In the genomic region with DNA sequence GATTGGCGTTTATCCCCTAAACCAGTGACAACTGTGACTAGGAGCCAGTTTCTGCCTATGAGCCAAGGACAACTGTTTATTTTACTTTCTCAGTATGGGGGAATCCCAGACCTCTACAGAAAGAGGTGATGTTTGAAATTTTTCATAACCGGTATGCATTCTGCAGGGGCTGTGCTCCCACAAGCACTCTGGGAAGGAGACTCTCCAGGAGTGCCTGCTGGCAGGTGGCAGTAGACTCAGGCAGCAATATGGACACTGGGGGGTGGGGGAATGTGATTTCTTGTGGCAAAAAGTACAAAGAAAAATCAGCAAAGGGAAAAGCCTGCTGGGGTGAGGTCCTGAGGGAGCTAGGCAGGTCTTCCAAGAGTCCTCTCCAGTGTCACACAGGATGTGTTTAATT, we compare ENCODE assay signal across 1 cellular context.
TF ChIP-seq lines count a peak whose summit lies in the region.

No MANE protein-coding gene starts in this region.

TF ChIP-seq in IMR-90, 13 proteins besides CTCF, POLR2A, EP300 and RAD21:
- TF ChIP-seq USF2 (IDR thresholded peaks at IDR 0.05; ENCODE audit: low read depth, low read length) (no peak), RFX5 (IDR thresholded peaks at IDR 0.05; ENCODE audit: low read depth, low read length) (no peak), MXI1 (IDR thresholded peaks at IDR 0.05; ENCODE audit: borderline replicate concordance, low read depth, low read length) (no peak), BHLHE40 (IDR thresholded peaks at IDR 0.05; ENCODE audit: low read depth, low read length) (no peak), FOS (IDR thresholded peaks at IDR 0.05; ENCODE audit: low read depth, low read length) (no peak), RCOR1 (IDR thresholded peaks at IDR 0.05; ENCODE audit: insufficient replicate concordance, low read length) (no peak), SMC3 (IDR thresholded peaks at IDR 0.05; ENCODE audit: low read depth, low read length) (no peak), MAZ (IDR thresholded peaks at IDR 0.05; ENCODE audit: borderline replicate concordance, low read depth, low read length) (no peak), NFE2L2 (IDR thresholded peaks at IDR 0.05; ENCODE audit: low read depth, low read length) (no peak), CEBPB (IDR thresholded peaks at IDR 0.05; ENCODE audit: low read depth, low read length) (no peak), CHD1 (IDR thresholded peaks at IDR 0.05; ENCODE audit: low read depth, low read length) (no peak), MAFK (IDR thresholded peaks at IDR 0.05; ENCODE audit: low read depth, low read length) (no peak)
- TF ChIP-seq, protein P1, sequence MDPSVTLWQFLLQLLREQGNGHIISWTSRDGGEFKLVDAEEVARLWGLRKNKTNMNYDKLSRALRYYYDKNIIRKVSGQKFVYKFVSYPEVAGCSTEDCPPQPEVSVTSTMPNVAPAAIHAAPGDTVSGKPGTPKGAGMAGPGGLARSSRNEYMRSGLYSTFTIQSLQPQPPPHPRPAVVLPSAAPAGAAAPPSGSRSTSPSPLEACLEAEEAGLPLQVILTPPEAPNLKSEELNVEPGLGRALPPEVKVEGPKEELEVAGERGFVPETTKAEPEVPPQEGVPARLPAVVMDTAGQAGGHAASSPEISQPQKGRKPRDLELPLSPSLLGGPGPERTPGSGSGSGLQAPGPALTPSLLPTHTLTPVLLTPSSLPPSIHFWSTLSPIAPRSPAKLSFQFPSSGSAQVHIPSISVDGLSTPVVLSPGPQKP (IDR thresholded peaks at IDR 0.05; ENCODE audit: borderline replicate concordance, low read depth, low read length) = no peak
